25 cellular contexts compared by ENCODE assay signal in genomic region chr10:122638106-122638505, GRCh38.
"Had no signal": no experiment of that assay in that cellular context is flagged by ENCODE, and none has a peak within 500 bp of the region (broad histone marks: within the 10 kb centered on the region; RNA-seq: fewer than 3 reads in every experiment).

No MANE protein-coding gene starts in this region.

- H3K4me1 ChIP-seq: esophagus squamous epithelium, lower lobe of right lung, right lobe of liver, thyroid gland had no signal

- H3K9me3 Mint-ChIP-seq: effector memory CD8-positive, alpha-beta T cell; immature natural killer cell; natural killer cell; stimulated activated effector memory CD8-positive, alpha-beta T cell treated with anti-CD3 and anti-CD28 coated beads, Interleukin-12 subunit alpha, Interleukin-12 subunit beta, amount 100 ng/mL, for 72 hours; type B pancreatic cell had no signal

- H3K27ac Mint-ChIP-seq: effector memory CD8-positive, alpha-beta T cell; immature natural killer cell; natural killer cell; progenitor cell of endocrine pancreas; stimulated activated effector memory CD8-positive, alpha-beta T cell treated with anti-CD3 and anti-CD28 coated beads, Interleukin-12 subunit alpha, Interleukin-12 subunit beta, amount 100 ng/mL, for 72 hours; type B pancreatic cell had no signal

- DNase-seq: cortex of kidney; effector memory CD8-positive, alpha-beta T cell; erythroblast; esophagus squamous epithelium; foreskin melanocyte; immature natural killer cell; islet precursor cell; kidney glomerular epithelial cell; left colon; lower lobe of right lung; natural killer cell; stimulated activated CD4-positive, alpha-beta T cell treated with anti-CD3 and anti-CD28 coated beads, Interleukin-2, amount 100 ng/mL, for 24 hours; stimulated activated CD4-positive, alpha-beta T cell treated with anti-CD3 and anti-CD28 coated beads, Interleukin-4, amount 100 ng/mL, for 24 hours; stimulated activated naive CD4-positive, alpha-beta T cell treated with Interleukin-2 at 50 U/mL for 16 hours; stomach had no signal

- H3K36me3 Mint-ChIP-seq: immature natural killer cell; natural killer cell; stimulated activated effector memory CD8-positive, alpha-beta T cell treated with anti-CD3 and anti-CD28 coated beads, Interleukin-12 subunit alpha, Interleukin-12 subunit beta, amount 100 ng/mL, for 72 hours; type B pancreatic cell had no signal

- H3K4me3 Mint-ChIP-seq: effector memory CD8-positive, alpha-beta T cell; immature natural killer cell; natural killer cell; stimulated activated effector memory CD8-positive, alpha-beta T cell treated with anti-CD3 and anti-CD28 coated beads, Interleukin-12 subunit alpha, Interleukin-12 subunit beta, amount 100 ng/mL, for 72 hours; type B pancreatic cell had no signal

- ATAC-seq: effector memory CD8-positive, alpha-beta T cell; left colon; lower lobe of right lung; natural killer cell; right lobe of liver; stimulated activated effector memory CD8-positive, alpha-beta T cell treated with anti-CD3 and anti-CD28 coated beads, Interleukin-12 subunit alpha, Interleukin-12 subunit beta, amount 100 ng/mL, for 72 hours had no signal

- H3K27me3 ChIP-seq: esophagus squamous epithelium, neutrophil, pancreas, right lobe of liver, stomach, thyroid gland had no signal

- H3K4me2 ChIP-seq: smooth muscle cell had no signal

- H3K4me1 Mint-ChIP-seq: immature natural killer cell; natural killer cell; stimulated activated effector memory CD8-positive, alpha-beta T cell treated with anti-CD3 and anti-CD28 coated beads, Interleukin-12 subunit alpha, Interleukin-12 subunit beta, amount 100 ng/mL, for 72 hours had no signal

- H3K36me3 ChIP-seq: esophagus squamous epithelium, lower lobe of right lung, neutrophil, pancreas, right lobe of liver, stomach, thyroid gland had no signal

- H3K27ac ChIP-seq: esophagus squamous epithelium, lower lobe of right lung, neutrophil, right lobe of liver, stomach, thyroid gland had no signal

- FAIRE-seq: endometrium, pancreas, urothelium cell line had no signal

- H3K4me3 ChIP-seq: esophagus squamous epithelium, lower lobe of right lung, pancreas, right lobe of liver, smooth muscle cell, stomach, thyroid gland had no signal

- H3K9me3 ChIP-seq: esophagus squamous epithelium, lower lobe of right lung, neutrophil, pancreas, right lobe of liver, stomach, thyroid gland had no signal
